In the genomic region with DNA sequence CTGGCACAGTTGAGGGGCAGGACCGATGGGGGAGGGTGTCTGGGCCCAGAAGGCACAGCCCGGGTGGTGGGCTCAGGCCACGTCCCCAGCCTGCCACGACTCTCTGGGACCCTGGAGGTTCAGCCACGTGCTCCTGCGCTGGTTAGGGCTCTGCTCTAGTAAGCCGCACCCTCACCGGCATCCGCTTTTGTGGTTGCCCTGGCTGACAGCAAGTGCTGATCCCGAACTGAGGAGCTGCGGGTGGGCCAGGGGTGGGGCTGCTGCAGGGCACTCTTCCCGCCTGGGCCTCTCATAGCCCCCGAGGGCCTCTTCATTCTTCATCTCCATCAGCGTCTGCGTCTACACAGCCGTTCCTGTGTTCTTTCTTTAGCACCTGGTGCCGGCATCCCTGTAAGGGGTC, we compare ENCODE assay signal across 1 cellular context.
TF ChIP-seq lines count a peak whose summit lies in the region.

No MANE protein-coding gene starts in this region.

TF ChIP-seq in HepG2, 621 proteins besides CTCF, POLR2A, EP300 and RAD21:
- TF ChIP-seq, protein P1, sequence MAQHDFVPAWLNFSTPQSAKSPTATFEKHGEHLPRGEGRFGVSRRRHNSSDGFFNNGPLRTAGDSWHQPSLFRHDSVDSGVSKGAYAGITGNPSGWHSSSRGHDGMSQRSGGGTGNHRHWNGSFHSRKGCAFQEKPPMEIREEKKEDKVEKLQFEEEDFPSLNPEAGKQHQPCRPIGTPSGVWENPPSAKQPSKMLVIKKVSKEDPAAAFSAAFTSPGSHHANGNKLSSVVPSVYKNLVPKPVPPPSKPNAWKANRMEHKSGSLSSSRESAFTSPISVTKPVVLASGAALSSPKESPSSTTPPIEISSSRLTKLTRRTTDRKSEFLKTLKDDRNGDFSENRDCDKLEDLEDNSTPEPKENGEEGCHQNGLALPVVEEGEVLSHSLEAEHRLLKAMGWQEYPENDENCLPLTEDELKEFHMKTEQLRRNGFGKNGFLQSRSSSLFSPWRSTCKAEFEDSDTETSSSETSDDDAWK (CRISPR knock-in tag; IDR thresholded peaks at IDR 0.05): no peak
- TF ChIP-seq, protein P2, sequence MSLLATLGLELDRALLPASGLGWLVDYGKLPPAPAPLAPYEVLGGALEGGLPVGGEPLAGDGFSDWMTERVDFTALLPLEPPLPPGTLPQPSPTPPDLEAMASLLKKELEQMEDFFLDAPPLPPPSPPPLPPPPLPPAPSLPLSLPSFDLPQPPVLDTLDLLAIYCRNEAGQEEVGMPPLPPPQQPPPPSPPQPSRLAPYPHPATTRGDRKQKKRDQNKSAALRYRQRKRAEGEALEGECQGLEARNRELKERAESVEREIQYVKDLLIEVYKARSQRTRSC (CRISPR knock-in tag; IDR thresholded peaks at IDR 0.05; ENCODE audit: low read depth): no peak
- TF ChIP-seq ZNF773 (CRISPR knock-in tag; IDR thresholded peaks at IDR 0.05; ENCODE audit: borderline replicate concordance) (no peak), MTA1 (CRISPR knock-in tag; IDR thresholded peaks at IDR 0.05; ENCODE audit: borderline replicate concordance) (0 out of 2 replicates have a peak, but pooled peaks have one; percentile 6), AGO2 (optimal IDR thresholded peaks at IDR 0.05; ENCODE audit: low read depth, low read length) (peak; percentile 35), ZNF17 (CRISPR knock-in tag; IDR thresholded peaks at IDR 0.05) (no peak), ZNF343 (CRISPR knock-in tag; IDR thresholded peaks at IDR 0.05) (no peak)
- TF ChIP-seq, protein P3, sequence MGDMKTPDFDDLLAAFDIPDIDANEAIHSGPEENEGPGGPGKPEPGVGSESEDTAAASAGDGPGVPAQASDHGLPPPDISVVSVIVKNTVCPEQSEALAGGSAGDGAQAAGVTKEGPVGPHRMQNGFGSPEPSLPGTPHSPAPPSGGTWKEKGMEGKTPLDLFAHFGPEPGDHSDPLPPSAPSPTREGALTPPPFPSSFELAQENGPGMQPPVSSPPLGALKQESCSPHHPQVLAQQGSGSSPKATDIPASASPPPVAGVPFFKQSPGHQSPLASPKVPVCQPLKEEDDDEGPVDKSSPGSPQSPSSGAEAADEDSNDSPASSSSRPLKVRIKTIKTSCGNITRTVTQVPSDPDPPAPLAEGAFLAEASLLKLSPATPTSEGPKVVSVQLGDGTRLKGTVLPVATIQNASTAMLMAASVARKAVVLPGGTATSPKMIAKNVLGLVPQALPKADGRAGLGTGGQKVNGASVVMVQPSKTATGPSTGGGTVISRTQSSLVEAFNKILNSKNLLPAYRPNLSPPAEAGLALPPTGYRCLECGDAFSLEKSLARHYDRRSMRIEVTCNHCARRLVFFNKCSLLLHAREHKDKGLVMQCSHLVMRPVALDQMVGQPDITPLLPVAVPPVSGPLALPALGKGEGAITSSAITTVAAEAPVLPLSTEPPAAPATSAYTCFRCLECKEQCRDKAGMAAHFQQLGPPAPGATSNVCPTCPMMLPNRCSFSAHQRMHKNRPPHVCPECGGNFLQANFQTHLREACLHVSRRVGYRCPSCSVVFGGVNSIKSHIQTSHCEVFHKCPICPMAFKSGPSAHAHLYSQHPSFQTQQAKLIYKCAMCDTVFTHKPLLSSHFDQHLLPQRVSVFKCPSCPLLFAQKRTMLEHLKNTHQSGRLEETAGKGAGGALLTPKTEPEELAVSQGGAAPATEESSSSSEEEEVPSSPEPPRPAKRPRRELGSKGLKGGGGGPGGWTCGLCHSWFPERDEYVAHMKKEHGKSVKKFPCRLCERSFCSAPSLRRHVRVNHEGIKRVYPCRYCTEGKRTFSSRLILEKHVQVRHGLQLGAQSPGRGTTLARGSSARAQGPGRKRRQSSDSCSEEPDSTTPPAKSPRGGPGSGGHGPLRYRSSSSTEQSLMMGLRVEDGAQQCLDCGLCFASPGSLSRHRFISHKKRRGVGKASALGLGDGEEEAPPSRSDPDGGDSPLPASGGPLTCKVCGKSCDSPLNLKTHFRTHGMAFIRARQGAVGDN (CRISPR knock-in tag; IDR thresholded peaks at IDR 0.05): peak; percentile 10; the same call in 1 of the 2 replicates
